ENCODE assay signal across 17 cellular contexts in the genomic region with DNA sequence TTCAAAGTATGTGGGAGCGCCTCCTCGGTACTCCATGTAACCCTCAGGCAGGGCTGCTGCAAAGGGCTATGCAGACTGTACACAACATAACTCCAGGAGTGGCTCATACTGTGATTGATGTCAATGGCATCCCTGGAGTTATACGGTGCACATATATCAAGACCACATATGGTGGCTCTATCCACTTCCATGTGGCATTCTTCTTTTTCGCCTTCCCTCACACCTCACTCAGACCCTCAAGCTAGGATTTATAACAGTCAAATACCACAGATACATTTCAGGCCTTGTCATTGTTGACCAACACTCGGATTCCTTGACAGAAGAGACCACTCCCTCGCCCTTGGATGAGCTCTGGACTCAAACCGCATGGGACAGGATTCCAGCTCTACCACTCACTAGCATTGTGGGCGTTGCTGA. TPM values are rescaled to one million over a fixed set of nuclear protein-coding genes. Genes with fewer than 3 reads are reported as not detected.
A peak's percentile ranks its signal among the peaks of the same experiment; 100 is the strongest.
DNase-seq lines count a peak whose midpoint lies in the region; ATAC-seq, FAIRE-seq and TF ChIP-seq lines count a peak whose summit lies in the region.
"Had no signal": no experiment of that assay in that cellular context is flagged by ENCODE, and none has a peak within 500 bp of the region (broad histone marks: within the 10 kb centered on the region; RNA-seq: fewer than 3 reads in every experiment).

No MANE protein-coding gene starts in this region.

- H3K27me3 ChIP-seq in bronchial epithelial cell (ENCODE audit: control insufficient read depth, insufficient read depth, low read length) (no peaks in the 10 kb centered on the region), left lung (no peaks in the 10 kb centered on the region)
- H3K27me3 ChIP-seq: vagina had no signal

- intact Hi-C loops in left lung (cut with DNase I) = no loop called here

- no peaks in the 10 kb centered on the region for H3K36me3 ChIP-seq in bronchial epithelial cell (ENCODE audit: control insufficient read depth, insufficient read depth, low read length)
- H3K36me3 ChIP-seq in left lung = no peaks in the 10 kb centered on the region
- H3K36me3 ChIP-seq: vagina had no signal

- H3K4me1 ChIP-seq in left lung = no peaks in the 10 kb centered on the region
- H3K4me1 ChIP-seq: psoas muscle, vagina had no signal

- DNase-seq in AG04449 (ENCODE audit: low read depth, low spot score) = peak; percentile 98
- peak; percentile 92 for DNase-seq in HS-27A (ENCODE audit: low read depth)
- DNase-seq in bronchial epithelial cell (ENCODE audit: low read depth) = peak; percentile 55
- no peak for DNase-seq in left lung
- DNase-seq in activated CD8-positive, alpha-beta memory T cell treated with anti-CD3 and anti-CD28 coated beads, Interleukin-2, amount 50 U/mL, for 4 hours = no peak
- DNase-seq: activated CD4-positive, alpha-beta T cell treated with anti-CD3 and anti-CD28 coated beads for 36 hours; AML-193; DMS53; NCI-H1105; NCI-H446; psoas muscle; stimulated activated CD4-positive, alpha-beta T cell treated with anti-CD3 and anti-CD28 coated beads, Interleukin-2, amount 100 ng/mL, for 48 hours had no signal

- peak; percentile 64 for FAIRE-seq in bronchial epithelial cell (lab: Jason Lieb, UNC)

- ATAC-seq in left lung (peak; percentile 25), HG03039 (IDR thresholded peaks at IDR 0.05; ENCODE audit: unreplicated experiment) (no peak), HG03469 (IDR thresholded peaks at IDR 0.05; ENCODE audit: unreplicated experiment) (no peak), GM21529 (IDR thresholded peaks at IDR 0.05; ENCODE audit: unreplicated experiment) (no peak)
- ATAC-seq: activated CD4-positive, alpha-beta T cell treated with anti-CD3 and anti-CD28 coated beads for 36 hours; activated T-helper 17 cell treated with anti-CD3 and anti-CD28 coated beads, Interleukin-2, amount 50 U/mL, for 72 hours; psoas muscle had no signal

- TF ChIP-seq CTCF in AG04449 (IDR thresholded peaks at IDR 0.05; ENCODE audit: insufficient read depth, low read length, missing control alignments) (no peak), bronchial epithelial cell (IDR thresholded peaks at IDR 0.05; ENCODE audit: insufficient read depth, low read length, severe bottlenecking) (no peak), left lung (IDR thresholded peaks at IDR 0.05) (no peak)

- CTCF ChIA-PET in AG04449 (lab: Yijun Ruan, JAX) = interaction anchor here (1.3 to 3.1 kb wide), 7 partner anchors 11 to 258 kb away, joined by 3 to 11 read pairs (median 6); no protein-coding TSS in a partner anchor

- H3K9me3 ChIP-seq in left lung = no peaks in the 10 kb centered on the region
- H3K9me3 ChIP-seq: psoas muscle, vagina had no signal

- H3K27ac ChIP-seq in left lung = no peak overlapping the region
- H3K27ac ChIP-seq: psoas muscle, vagina had no signal

- no peak overlapping the region for H3K4me3 ChIP-seq in AG04449 (ENCODE audit: low read depth, low read length)
- H3K4me3 ChIP-seq in bronchial epithelial cell (ENCODE audit: low read depth, low read length) = no peak overlapping the region
- no peak overlapping the region for H3K4me3 ChIP-seq in left lung
- H3K4me3 ChIP-seq: psoas muscle, vagina had no signal

- POLR2A ChIA-PET in AG04449 (lab: Yijun Ruan, JAX) = interaction anchor here (0.6 to 2.0 kb wide), 10 partner anchors 11 to 265 kb away, joined by 3 to 25 read pairs (median 4); a partner anchor contains a TSS

RNA-seq across cellular contexts. Expression of a gene that starts 11.3 kb away (rescaled TPM):
- total RNA-seq in bronchial epithelial cell (16.1 and 19.8 TPM in 2 replicates), left lung (10 to 100 TPM; 37.2 to 43.3 TPM)

Comparison
In these comparisons a context has a peak if more than half of its experiments do, and no peak if none do; other contexts are left out.
1. DNase-seq: peak in AG04449 (single experiment), HS-27A (single experiment) and bronchial epithelial cell (single experiment); none in left lung (0 of 2) and activated CD8-positive, alpha-beta memory T cell treated with anti-CD3 and anti-CD28 coated beads, Interleukin-2, amount 50 U/mL, for 4 hours (single experiment).